In genomic region chr10:11468126-11468742, GRCh38 we compare ENCODE assay signal across 2 cellular contexts.
TF ChIP-seq lines count a peak whose summit lies in the region.

No MANE protein-coding gene starts in this region.

TF ChIP-seq in GM23338, 12 proteins besides CTCF, POLR2A, EP300 and RAD21 (continued from another document):
- TF ChIP-seq REST (IDR thresholded peaks at IDR 0.05; ENCODE audit: unreplicated experiment) = no peak
- no peak for TF ChIP-seq STAT1 (IDR thresholded peaks at IDR 0.05; ENCODE audit: unreplicated experiment)
- TF ChIP-seq JUNB (IDR thresholded peaks at IDR 0.05; ENCODE audit: unreplicated experiment) = no peak
- TF ChIP-seq CREB1 (CRISPR knock-in tag; IDR thresholded peaks at IDR 0.05; ENCODE audit: low read depth) = no peak
- no peak for TF ChIP-seq EZH2 (IDR thresholded peaks at IDR 0.05; ENCODE audit: low read depth, unreplicated experiment)
- no peak for TF ChIP-seq NANOG (IDR thresholded peaks at IDR 0.05; ENCODE audit: borderline replicate concordance)
- TF ChIP-seq ZNF114 (CRISPR knock-in tag; IDR thresholded peaks at IDR 0.05) = no peak
- TF ChIP-seq ETS1 (IDR thresholded peaks at IDR 0.05) = no peak
- TF ChIP-seq ZNF462 (CRISPR knock-in tag; IDR thresholded peaks at IDR 0.05) = no peak
TF ChIP-seq in GM23338: peak in this region for 0.

TF ChIP-seq in WTC11, 78 proteins besides CTCF, POLR2A, EP300 and RAD21 (continued from another document):
- TF ChIP-seq ZSCAN18 (CRISPR knock-in tag; IDR thresholded peaks at IDR 0.05) = no peak
- no peak for TF ChIP-seq PRRX2 (CRISPR knock-in tag; IDR thresholded peaks at IDR 0.05)
- no peak for TF ChIP-seq ZMAT4 (CRISPR knock-in tag; IDR thresholded peaks at IDR 0.05)
- TF ChIP-seq CBFB (CRISPR knock-in tag; IDR thresholded peaks at IDR 0.05; ENCODE audit: low read depth) = no peak
- no peak for TF ChIP-seq TEAD1 (CRISPR knock-in tag; IDR thresholded peaks at IDR 0.05)
- TF ChIP-seq ZNF423 (CRISPR knock-in tag; IDR thresholded peaks at IDR 0.05) = no peak
- TF ChIP-seq ELF4 (CRISPR knock-in tag; IDR thresholded peaks at IDR 0.05; ENCODE audit: low read depth) = no peak
- no peak for TF ChIP-seq MLX (CRISPR knock-in tag; IDR thresholded peaks at IDR 0.05)
- no peak for TF ChIP-seq ATF6 (CRISPR knock-in tag; IDR thresholded peaks at IDR 0.05)
